Comparison of ENCODE assay signal across 24 cellular contexts in genomic region chr16:13803974-13804373, GRCh38.
"Had no signal": no experiment of that assay in that cellular context is flagged by ENCODE, and none has a peak within 500 bp of the region (broad histone marks: within the 10 kb centered on the region; RNA-seq: fewer than 3 reads in every experiment).

No MANE protein-coding gene starts in this region.

- FAIRE-seq: islet of Langerhans had no signal

- H3K4me1 ChIP-seq: lower lobe of right lung, right atrium auricular region, right lobe of liver, stomach, testis, thyroid gland, transverse colon, upper lobe of left lung, vagina had no signal

- DNase-seq: hypothalamus; immature natural killer cell; lower lobe of right lung; mammary epithelial cell; mesenchymal stem cell; naive B cell; natural killer cell; ovary; right lobe of liver; stimulated activated CD4-positive, alpha-beta T cell treated with anti-CD3 and anti-CD28 coated beads, Interleukin-12 subunit alpha, Interleukin-12 subunit beta, amount 100 ng/mL, for 4 hours; stimulated activated CD4-positive, alpha-beta T cell treated with anti-CD3 and anti-CD28 coated beads, Interleukin-15, amount 100 ng/mL, for 24 hours; stimulated activated CD4-positive, alpha-beta T cell treated with anti-CD3 and anti-CD28 coated beads, Interleukin-2, amount 100 ng/mL, for 24 hours; stimulated activated CD4-positive, alpha-beta T cell treated with anti-CD3 and anti-CD28 coated beads, Interleukin-4, amount 100 ng/mL, for 1 hour; stimulated activated naive B cell treated with anti-CD40 and anti-IgM and Interleukin-4, amounts not matched to agents 10 μg/mL and 1 μg/mL and 100 μg/mL, for 72 hours; stimulated activated naive CD8-positive, alpha-beta T cell treated with anti-CD3 and anti-CD28 coated beads, Interleukin-15, Interleukin-2, amounts not matched to agents 100 U/mL and 50 U/mL, for 24 hours; stomach; testis; thyroid gland; transverse colon; upper lobe of left lung had no signal

- H3K9me3 ChIP-seq: lower lobe of right lung, ovary, right atrium auricular region, right lobe of liver, stomach, testis, thyroid gland, transverse colon, upper lobe of left lung, vagina had no signal

- ATAC-seq: left lobe of liver; lower lobe of right lung; natural killer cell; right lobe of liver; stimulated activated naive B cell treated with anti-CD40 and anti-IgM and Interleukin-4, amounts not matched to agents 10 μg/mL and 1 μg/mL and 100 μg/mL, for 72 hours; stimulated activated naive CD8-positive, alpha-beta T cell treated with anti-CD3 and anti-CD28 coated beads, Interleukin-15, Interleukin-2, amounts not matched to agents 100 U/mL and 50 U/mL, for 24 hours had no signal

- H3K36me3 ChIP-seq: lower lobe of right lung, ovary, right atrium auricular region, right lobe of liver, stomach, thyroid gland, transverse colon, upper lobe of left lung, vagina had no signal

- H3K4me3 ChIP-seq: lower lobe of right lung, ovary, right atrium auricular region, right lobe of liver, stomach, testis, thyroid gland, transverse colon, upper lobe of left lung, vagina had no signal

- H3K27ac ChIP-seq: lower lobe of right lung, ovary, right atrium auricular region, right lobe of liver, stomach, testis, thyroid gland, transverse colon, upper lobe of left lung, vagina had no signal
